ENCODE assay signal across 20 cellular contexts in genomic region chr18:64271264-64271663, GRCh38.
DNase-seq lines count a peak whose midpoint lies in the region; ATAC-seq, FAIRE-seq and TF ChIP-seq lines count a peak whose summit lies in the region.
"Had no signal": no experiment of that assay in that cellular context is flagged by ENCODE, and none has a peak within 500 bp of the region (broad histone marks: within the 10 kb centered on the region; RNA-seq: fewer than 3 reads in every experiment).

No MANE protein-coding gene starts in this region.

- H3K9me3 Mint-ChIP-seq in H9, result peaks cover 24% of the 10 kb centered on the region in 2 experiments
- no peaks in the 10 kb centered on the region for H3K9me3 Mint-ChIP-seq in endothelial cell (ENCODE audit: unreplicated experiment)
- H3K9me3 Mint-ChIP-seq: activated naive CD4-positive, alpha-beta T cell treated with anti-CD3 and anti-CD28 coated beads, Interleukin-2, amount 10 ng/mL, durations not matched to agents 7 days and 5 days; stimulated activated naive CD8-positive, alpha-beta T cell treated with anti-CD3 and anti-CD28 coated beads, Interleukin-15, amount 100 ng/mL, for 72 hours had no signal

- no peak for TF ChIP-seq POLR2A in H1 (IDR thresholded peaks at IDR 0.05; ENCODE audit: control extremely low read depth in 1 of 2, low read depth in 2 of 2, low read length in 2 of 2)

- no peak for FAIRE-seq in H1 (lab: Jason Lieb, UNC)
- no peak for FAIRE-seq in frontal cortex (lab: Jason Lieb, UNC)
- FAIRE-seq: kidney had no signal

- H4K20me1 ChIP-seq in H9 (ENCODE audit: control insufficient read depth, insufficient read depth, insufficient read length) (no peaks in the 10 kb centered on the region), H1 (replicated peaks in 1 of 2; ENCODE audit: control insufficient read depth in 1 of 2, insufficient read depth in 2 of 2, low read length in 2 of 2) (no peaks in the 10 kb centered on the region)

- H3K4me3 Mint-ChIP-seq in H9, result no peak overlapping the region
- H3K4me3 Mint-ChIP-seq in endothelial cell (ENCODE audit: unreplicated experiment), result no peak overlapping the region
- H3K4me3 Mint-ChIP-seq: activated naive CD4-positive, alpha-beta T cell treated with anti-CD3 and anti-CD28 coated beads, Interleukin-2, amount 10 ng/mL, durations not matched to agents 7 days and 5 days; CD8-positive, alpha-beta memory T cell; mesothelial cell of epicardium; stimulated activated naive CD8-positive, alpha-beta T cell treated with anti-CD3 and anti-CD28 coated beads, Interleukin-15, amount 100 ng/mL, for 72 hours had no signal

- no CpG with 5 or more reads among the region's 4 CpGs for WGBS in H9 (ENCODE audit: extremely low coverage, insufficient read length, low lambda C conversion rate)
- WGBS in H1 (ENCODE audit: extremely low coverage in 1 of 2, insufficient coverage in 1 of 2, insufficient read length in 1 of 2, insufficient replicate concordance in 2 of 2, low coverage in 1 of 2, low lambda C conversion rate in 2 of 2, missing lambda C conversion rate in 1 of 2), 2 experiments, result 96% methylated on average over 4 of the region's 4 CpGs; no CpG with 5 or more reads in 1 of the 2 experiments

- no peaks in the 10 kb centered on the region for H3K36me3 ChIP-seq in H1 (ENCODE audit: control insufficient read depth in 2 of 4, insufficient read depth in 4 of 4, low read length in 3 of 4)
- H3K36me3 ChIP-seq: SJSA1 had no signal

- H3K14ac ChIP-seq in H9 (ENCODE audit: insufficient read depth, low read length) (no peak overlapping the region), H1 (ENCODE audit: insufficient read length) (no peak overlapping the region)

- peaks cover 11 to 25% (median 19%) of the 10 kb centered on the region in 3 experiments for H3K36me3 Mint-ChIP-seq in H9 (ENCODE audit: insufficient read depth in 1 of 3, low read depth in 3 of 3)
- no peaks in the 10 kb centered on the region for H3K36me3 Mint-ChIP-seq in endothelial cell (ENCODE audit: low read depth, unreplicated experiment)
- H3K36me3 Mint-ChIP-seq: activated naive CD4-positive, alpha-beta T cell treated with anti-CD3 and anti-CD28 coated beads, Interleukin-2, amount 10 ng/mL, durations not matched to agents 7 days and 5 days; CD8-positive, alpha-beta memory T cell; mesothelial cell of epicardium had no signal

- H3K27me3 ChIP-seq in H9 (ENCODE audit: insufficient read depth, low read length), result no peaks in the 10 kb centered on the region
- no peaks in the 10 kb centered on the region for H3K27me3 ChIP-seq in H1 (replicated peaks in 1 of 4; ENCODE audit: control insufficient read depth in 3 of 4, extremely low read depth in 1 of 4, insufficient read depth in 3 of 4, low read length in 3 of 4)
- H3K27me3 ChIP-seq: SJSA1 had no signal

- H3K9me3 ChIP-seq in H9 (ENCODE audit: control insufficient read depth, low read depth, low read length) (no peaks in the 10 kb centered on the region), H1 (ENCODE audit: insufficient read depth in 2 of 2, low read depth in 1 of 2, low read length in 1 of 2) (peaks cover 2 to 4% of the 10 kb centered on the region in 2 experiments; a peak in 1 of 4 replicates)
- H3K9me3 ChIP-seq: SJSA1 had no signal

- TF ChIP-seq EP300 in H1 (IDR thresholded peaks at IDR 0.05; ENCODE audit: borderline replicate concordance in 1 of 2, low read depth in 2 of 2, low read length in 2 of 2), result no peak

- CTCF ChIA-PET in H1 (lab: Charles Lee; ENCODE audit: partially characterized antibody), result interaction anchor here (0.8 to 1.1 kb wide), 2 partner anchors 52 to 138 kb away, joined by 4 read pairs; no protein-coding TSS in a partner anchor

- H3K79me2 ChIP-seq in H9 (ENCODE audit: insufficient read depth, low read length) (no peaks in the 10 kb centered on the region), H1 (ENCODE audit: control insufficient read depth in 1 of 2, insufficient read depth in 2 of 2, low read length in 2 of 2) (no peaks in the 10 kb centered on the region)

- H2BK15ac ChIP-seq in H9 (ENCODE audit: low read depth, low read length), result no peak overlapping the region
- no peak overlapping the region for H2BK15ac ChIP-seq in H1 (ENCODE audit: low read length)

- no peak overlapping the region for H2AFZ ChIP-seq in H9 (ENCODE audit: low read length)
- no peak overlapping the region for H2AFZ ChIP-seq in H1 (ENCODE audit: low read length)

- H2BK12ac ChIP-seq in H9 (ENCODE audit: insufficient read length, low read depth, low read length) (peak overlapping the region; percentile 15), H1 (ENCODE audit: low read depth, low read length) (peak overlapping the region; percentile 62; the same call in 1 of the 2 replicates)

- no peak for ATAC-seq in SK-N-SH treated with all-trans-retinoic acid at 6 μM for 48 hours
- ATAC-seq: stimulated activated naive CD8-positive, alpha-beta T cell treated with anti-CD3 and anti-CD28 coated beads, Interleukin-15, amount 100 ng/mL, for 72 hours had no signal

- DNase-seq in Ammon's horn (ENCODE audit: low spot score) (peak; percentile 9), H9 (no peak), NCI-H345 treated with DMSO at 0.1 percent for 48 hours (lab: John Stamatoyannopoulos, UW; ENCODE audit: unreplicated experiment) (peak; percentile 99), H1 (ENCODE audit: low read depth in 1 of 2, low spot score in 2 of 2) (no peak), cerebellar nuclear complex (lab: John Stamatoyannopoulos, UW) (no peak), endothelial cell (ENCODE audit: low spot score) (no peak), frontal cortex (ENCODE audit: low spot score in 2 of 2) (no peak)
- DNase-seq: activated CD4-positive, CD25-positive, alpha-beta regulatory T cell treated with anti-CD3 and anti-CD28 coated beads, Interleukin-2, amount 50 U/mL, for 72 hours; activated CD8-positive, alpha-beta memory T cell treated with anti-CD3 and anti-CD28 coated beads, Interleukin-2, amount 50 U/mL, for 48 hours; activated naive CD4-positive, alpha-beta T cell treated with anti-CD3 and anti-CD28 coated beads, Interleukin-2, amount 10 ng/mL, durations not matched to agents 7 days and 5 days; CD8-positive, alpha-beta memory T cell; Karpas-422; kidney; NCI-H1930; retina; stimulated activated naive CD8-positive, alpha-beta T cell treated with anti-CD3 and anti-CD28 coated beads, Interleukin-15, amount 100 ng/mL, for 72 hours; T1000 had no signal

- H3K23me2 ChIP-seq in H9 (ENCODE audit: insufficient read length, low read depth, low read length, poor library complexity, severe bottlenecking) (no peaks in the 10 kb centered on the region), H1 (ENCODE audit: low read depth, low read length) (no peaks in the 10 kb centered on the region)

- H3K4me2 ChIP-seq in H9 (ENCODE audit: insufficient read depth, insufficient read length, low read length) (no peak overlapping the region), H1 (ENCODE audit: insufficient read depth in 1 of 2, low read depth in 2 of 2, low read length in 2 of 2) (no peak overlapping the region)

- no peak overlapping the region for H3T11ph ChIP-seq in H9 (ENCODE audit: low read length)

- no peak for TF ChIP-seq CTCF in H9 (conservative IDR thresholded peaks at IDR 0.05)
- TF ChIP-seq CTCF in H1 (IDR thresholded peaks at IDR 0.05; ENCODE audit: control extremely low read depth in 1 of 3, insufficient read depth in 1 of 3, low read depth in 1 of 3, low read length in 3 of 3), result no peak
- no peak for TF ChIP-seq CTCF in endothelial cell (IDR thresholded peaks at IDR 0.05; ENCODE audit: unreplicated experiment)

- H3K79me1 ChIP-seq in H9 (ENCODE audit: insufficient read depth, low read depth, low read length, poor library complexity, severe bottlenecking) (no peaks in the 10 kb centered on the region), H1 (ENCODE audit: low read depth, low read length) (no peaks in the 10 kb centered on the region)

- no peak overlapping the region for H3K18ac ChIP-seq in H9 (ENCODE audit: insufficient read length, low read depth, low read length)
- H3K18ac ChIP-seq in H1 (ENCODE audit: extremely low read depth, low read length), result no peak overlapping the region; the same call in 1 of the 2 replicates

- H4K91ac ChIP-seq in H9 (ENCODE audit: insufficient read length, low read depth, low read length) (no peak overlapping the region), H1 (replicated peaks; ENCODE audit: insufficient read length, low read length) (peak overlapping the region; percentile 37)

- H3K4me3 ChIP-seq in H1 (ENCODE audit: extremely low read depth in 1 of 4, insufficient read depth in 2 of 4, low read depth in 3 of 4, low read length in 4 of 4), result no peak overlapping the region
- H3K4me3 ChIP-seq: SJSA1 had no signal

- TF ChIP-seq RAD21 in H1 (IDR thresholded peaks at IDR 0.05 in 1 of 2, conservative IDR thresholded peaks at IDR 0.05 in 1 of 2; ENCODE audit: low read depth in 2 of 2, low read length in 2 of 2), result no peak

- peaks cover 9% of the 10 kb centered on the region; the same call in 1 of the 2 replicates for H3K4me1 ChIP-seq in H9 (ENCODE audit: insufficient read depth, low read length)
- peaks cover 3 to 19% (median 15%) of the 10 kb centered on the region in 4 experiments; a peak in 6 of 7 replicates for H3K4me1 ChIP-seq in H1 (replicated peaks in 1 of 4; ENCODE audit: control insufficient read depth in 3 of 4, insufficient read depth in 4 of 4, low read length in 3 of 4)
- H3K4me1 ChIP-seq: SJSA1 had no signal

- POLR2A ChIA-PET in H1 (lab: Charles Lee; ENCODE audit: partially characterized antibody), result no interaction called here

- H2BK5ac ChIP-seq in H9 (ENCODE audit: insufficient read length, low read length) (no peak overlapping the region), H1 (ENCODE audit: low read depth, low read length) (peak overlapping the region; percentile 2; the same call in 1 of the 2 replicates)

- no peak overlapping the region for H3K56ac ChIP-seq in H9 (ENCODE audit: insufficient read length, low read depth, low read length)
- no peak overlapping the region for H3K56ac ChIP-seq in H1 (replicated peaks; ENCODE audit: insufficient read length, low read depth, low read length)

- H3K23ac ChIP-seq in H9 (ENCODE audit: insufficient read length, low read depth, low read length) (no peak overlapping the region), H1 (ENCODE audit: insufficient read length) (no peak overlapping the region)

- H2BK120ac ChIP-seq in H9 (ENCODE audit: low read depth, low read length, poor library complexity, severe bottlenecking) (no peak overlapping the region), H1 (replicated peaks; ENCODE audit: low read depth, low read length) (peak overlapping the region; percentile 44)

- no peak overlapping the region for H4K8ac ChIP-seq in H9 (replicated peaks; ENCODE audit: insufficient read length, low read depth, low read length)
- H4K8ac ChIP-seq in H1 (ENCODE audit: extremely low read depth, insufficient read depth, low read length), result no peak overlapping the region

- H3K27ac ChIP-seq in H9 (ENCODE audit: insufficient read length, low read depth, low read length) (no peak overlapping the region), H1 (ENCODE audit: low read depth, low read length) (no peak overlapping the region)
- H3K27ac ChIP-seq: SJSA1 had no signal

- H2AK5ac ChIP-seq in H9 (ENCODE audit: insufficient read length, low read length), result no peak overlapping the region
- peak overlapping the region; percentile 71; the same call in 1 of the 2 replicates for H2AK5ac ChIP-seq in H1 (ENCODE audit: low read depth, low read length)

- H2BK20ac ChIP-seq in H9 (ENCODE audit: low read depth, low read length, poor library complexity, severe bottlenecking) (no peak overlapping the region), H1 (ENCODE audit: low read length) (peak overlapping the region; percentile 40; the same call in 1 of the 2 replicates)

- H3K4me1 Mint-ChIP-seq in H9 (peaks cover 50 to 60% of the 10 kb centered on the region in 2 experiments), endothelial cell (ENCODE audit: unreplicated experiment) (peaks cover 15% of the 10 kb centered on the region)
- H3K4me1 Mint-ChIP-seq: activated naive CD4-positive, alpha-beta T cell treated with anti-CD3 and anti-CD28 coated beads, Interleukin-2, amount 10 ng/mL, durations not matched to agents 7 days and 5 days; CD8-positive, alpha-beta memory T cell; stimulated activated naive CD8-positive, alpha-beta T cell treated with anti-CD3 and anti-CD28 coated beads, Interleukin-15, amount 100 ng/mL, for 72 hours had no signal

- H3K4ac ChIP-seq in H9 (ENCODE audit: low read depth, low read length) (no peak overlapping the region), H1 (replicated peaks; ENCODE audit: insufficient read length, low read depth, low read length) (no peak overlapping the region)

- no peaks in the 10 kb centered on the region for H3K27me3 Mint-ChIP-seq in H9 (ENCODE audit: low read depth)
- H3K27me3 Mint-ChIP-seq in endothelial cell (ENCODE audit: unreplicated experiment), result peaks cover 2% of the 10 kb centered on the region
- H3K27me3 Mint-ChIP-seq: activated naive CD4-positive, alpha-beta T cell treated with anti-CD3 and anti-CD28 coated beads, Interleukin-2, amount 10 ng/mL, durations not matched to agents 7 days and 5 days; CD8-positive, alpha-beta memory T cell; stimulated activated naive CD8-positive, alpha-beta T cell treated with anti-CD3 and anti-CD28 coated beads, Interleukin-15, amount 100 ng/mL, for 72 hours had no signal

- peak overlapping the region; percentile 19 to 100 (median 98); a peak in 4 of 7 replicates for H3K27ac Mint-ChIP-seq in H9
- H3K27ac Mint-ChIP-seq in endothelial cell (ENCODE audit: unreplicated experiment), result no peak overlapping the region
- H3K27ac Mint-ChIP-seq: activated naive CD4-positive, alpha-beta T cell treated with anti-CD3 and anti-CD28 coated beads, Interleukin-2, amount 10 ng/mL, durations not matched to agents 7 days and 5 days; CD8-positive, alpha-beta memory T cell; mesothelial cell of epicardium; stimulated activated naive CD8-positive, alpha-beta T cell treated with anti-CD3 and anti-CD28 coated beads, Interleukin-15, amount 100 ng/mL, for 72 hours had no signal

- H4K5ac ChIP-seq in H9 (ENCODE audit: insufficient read length, low read depth, low read length) (no peak overlapping the region), H1 (ENCODE audit: insufficient read length, low read depth, low read length) (peak overlapping the region; percentile 46)

- H3K9ac ChIP-seq in H9 (ENCODE audit: extremely low read depth, insufficient read length, low read length), result no peak overlapping the region
- no peak overlapping the region for H3K9ac ChIP-seq in H1 (replicated peaks in 1 of 4; ENCODE audit: extremely low read depth in 1 of 4, low read depth in 3 of 4, low read length in 3 of 4)

Comparison
In these comparisons a context has a peak if more than half of its experiments do, and no peak if none do; other contexts are left out.
1. DNase-seq: peak in Ammon's horn (single experiment) and NCI-H345 treated with DMSO at 0.1 percent for 48 hours (single experiment); none in H9 (single experiment), H1 (0 of 2), cerebellar nuclear complex (0 of 2), endothelial cell (single experiment) and frontal cortex (0 of 2).